Comparison of ENCODE assay signal across 1 cellular context in genomic region chr16:27924411-27925118, GRCh38.
TF ChIP-seq lines count a peak whose summit lies in the region.

No MANE protein-coding gene starts in this region.

TF ChIP-seq in H1, 55 proteins besides CTCF, POLR2A, EP300 and RAD21:
- TF ChIP-seq MAX (IDR thresholded peaks at IDR 0.05) (no peak), CREB1 (IDR thresholded peaks at IDR 0.05) (no peak), SAP30 (IDR thresholded peaks at IDR 0.05; ENCODE audit: insufficient read depth, insufficient replicate concordance, low read length) (no peak), SRF (IDR thresholded peaks at IDR 0.05; ENCODE audit: low read depth, low read length) (no peak), RBBP5 (IDR thresholded peaks at IDR 0.05; ENCODE audit: borderline replicate concordance, low read depth, low read length) (no peak), BRCA1 (IDR thresholded peaks at IDR 0.05; ENCODE audit: low read depth, low read length) (no peak), JUND (IDR thresholded peaks at IDR 0.05; ENCODE audit: low read length) (no peak), RFX5 (IDR thresholded peaks at IDR 0.05; ENCODE audit: borderline replicate concordance, low read depth, low read length) (peak; percentile 81), TAF7 (optimal IDR thresholded peaks at IDR 0.05; ENCODE audit: borderline replicate concordance, low read depth, low read length) (no peak), SIX5 (IDR thresholded peaks at IDR 0.05; ENCODE audit: low read depth, low read length) (no peak), HDAC6 (IDR thresholded peaks at IDR 0.05; ENCODE audit: low read depth, low read length) (no peak), CHD1 (IDR thresholded peaks at IDR 0.05; ENCODE audit: low read depth, low read length) (no peak), BCL11A (IDR thresholded peaks at IDR 0.05; ENCODE audit: low read depth in 2 of 2, low read length in 2 of 2) (no peak), SP1 (IDR thresholded peaks at IDR 0.05; ENCODE audit: low read depth, low read length) (peak; percentile 61; the same call in 1 of the 2 replicates), SIRT6 (IDR thresholded peaks at IDR 0.05; ENCODE audit: low read length) (no peak), POLR2AphosphoS5 (IDR thresholded peaks at IDR 0.05; ENCODE audit: low read depth, low read length) (no peak), TAF1 (IDR thresholded peaks at IDR 0.05; ENCODE audit: low read depth, low read length) (no peak), FOSL1 (IDR thresholded peaks at IDR 0.05; ENCODE audit: insufficient read depth, low read depth, low read length) (no peak), POU5F1 (IDR thresholded peaks at IDR 0.05; ENCODE audit: low read depth, low read length) (no peak), USF2 (IDR thresholded peaks at IDR 0.05; ENCODE audit: low read length) (0 out of 2 replicates have a peak, but pooled peaks have one; percentile 28), CTBP2 (IDR thresholded peaks at IDR 0.05; ENCODE audit: borderline replicate concordance, insufficient read depth, insufficient read length, low read length) (no peak), MAFK (IDR thresholded peaks at IDR 0.05; ENCODE audit: low read depth, low read length) (no peak)
